ENCODE assay signal across 1 cellular context in the genomic region with DNA sequence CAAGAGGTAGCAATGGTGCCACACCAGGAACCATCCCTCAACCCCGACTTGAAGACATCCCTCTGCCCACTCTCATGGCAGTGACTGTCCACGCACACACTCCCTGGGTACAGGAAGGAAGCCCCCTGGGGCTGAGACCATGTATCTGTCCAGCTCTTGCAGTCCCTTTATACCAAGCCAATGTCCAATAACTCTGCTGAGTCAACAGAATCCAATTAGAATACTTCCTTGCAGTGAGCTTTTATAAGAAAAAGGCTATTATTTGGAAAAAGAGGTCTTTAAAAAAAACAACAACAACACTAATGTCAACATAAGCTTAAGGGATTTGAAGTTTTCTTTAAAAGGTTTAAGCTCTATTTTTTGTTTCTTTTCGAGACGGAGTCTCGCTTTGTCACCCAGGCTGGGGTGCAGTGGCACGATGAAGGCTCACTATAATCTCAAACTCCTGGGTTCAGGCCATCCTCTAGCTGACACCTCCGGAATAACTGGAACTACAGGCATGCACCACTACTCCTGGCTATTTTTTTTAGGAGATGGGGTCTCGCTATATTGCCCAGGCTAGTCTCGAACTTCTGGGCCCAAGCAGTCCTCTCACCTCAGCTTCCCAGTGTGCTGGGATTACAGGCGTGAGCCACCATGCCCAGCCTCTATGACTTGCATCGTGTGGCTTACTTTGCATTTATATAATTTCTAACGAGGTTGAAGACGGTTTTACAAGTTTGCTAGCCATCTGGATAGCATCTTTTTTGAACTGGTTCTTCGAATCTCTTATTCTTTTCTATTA.
TF ChIP-seq lines count a peak whose summit lies in the region.

No MANE protein-coding gene starts in this region.

TF ChIP-seq in HepG2, 621 proteins besides CTCF, POLR2A, EP300 and RAD21:
- TF ChIP-seq ZBTB21 (CRISPR knock-in tag; IDR thresholded peaks at IDR 0.05) (no peak), ZNF333 (CRISPR knock-in tag; IDR thresholded peaks at IDR 0.05; ENCODE audit: borderline replicate concordance) (no peak), POLR2AphosphoS5 (IDR thresholded peaks at IDR 0.05; ENCODE audit: low read depth, low read length) (peak; percentile 17; the same call in 1 of the 2 replicates), NR2F6 (IDR thresholded peaks at IDR 0.05) (no peak), NR2F6 (CRISPR knock-in tag; IDR thresholded peaks at IDR 0.05) (no peak), MAFG (CRISPR knock-in tag; IDR thresholded peaks at IDR 0.05) (no peak), KMT2B (CRISPR knock-in tag; IDR thresholded peaks at IDR 0.05) (no peak), ELF1 (CRISPR knock-in tag; IDR thresholded peaks at IDR 0.05) (no peak), MTF2 (CRISPR knock-in tag; IDR thresholded peaks at IDR 0.05; ENCODE audit: borderline replicate concordance) (no peak), CEBPG (CRISPR knock-in tag; IDR thresholded peaks at IDR 0.05) (no peak), ZNF121 (CRISPR knock-in tag; IDR thresholded peaks at IDR 0.05) (peak; percentile 41; the same call in 1 of the 2 replicates), HES4 (CRISPR knock-in tag; IDR thresholded peaks at IDR 0.05; ENCODE audit: borderline replicate concordance) (no peak), ZNF263 (CRISPR knock-in tag; IDR thresholded peaks at IDR 0.05) (no peak), XBP1 (CRISPR knock-in tag; IDR thresholded peaks at IDR 0.05) (no peak), ZNF30 (CRISPR knock-in tag; IDR thresholded peaks at IDR 0.05) (no peak), TAF15 (IDR thresholded peaks at IDR 0.05; ENCODE audit: low read depth, low read length, poor library complexity, severe bottlenecking) (no peak), SIX4 (CRISPR knock-in tag; IDR thresholded peaks at IDR 0.05) (no peak), HNRNPLL (IDR thresholded peaks at IDR 0.05; ENCODE audit: low read depth, low read length, poor library complexity, severe bottlenecking) (no peak), HIVEP1 (CRISPR knock-in tag; IDR thresholded peaks at IDR 0.05) (no peak), MAFF (IDR thresholded peaks at IDR 0.05; ENCODE audit: low read depth, low read length) (peak; percentile 73), AGO1 (IDR thresholded peaks at IDR 0.05; ENCODE audit: low read depth, low read length, poor library complexity, severe bottlenecking) (no peak), MAFK (conservative IDR thresholded peaks at IDR 0.05 in 1 of 2, IDR thresholded peaks at IDR 0.05 in 1 of 2; ENCODE audit: low read length in 2 of 2) (peak; percentile 75 to 86), ZNF331 (CRISPR knock-in tag; IDR thresholded peaks at IDR 0.05) (no peak), HDAC2 (CRISPR knock-in tag; IDR thresholded peaks at IDR 0.05) (no peak), HDAC1 (CRISPR knock-in tag; IDR thresholded peaks at IDR 0.05) (no peak), ZNF3 (CRISPR knock-in tag; IDR thresholded peaks at IDR 0.05) (no peak), RFX1 (IDR thresholded peaks at IDR 0.05) (no peak)
- TF ChIP-seq, protein P1, sequence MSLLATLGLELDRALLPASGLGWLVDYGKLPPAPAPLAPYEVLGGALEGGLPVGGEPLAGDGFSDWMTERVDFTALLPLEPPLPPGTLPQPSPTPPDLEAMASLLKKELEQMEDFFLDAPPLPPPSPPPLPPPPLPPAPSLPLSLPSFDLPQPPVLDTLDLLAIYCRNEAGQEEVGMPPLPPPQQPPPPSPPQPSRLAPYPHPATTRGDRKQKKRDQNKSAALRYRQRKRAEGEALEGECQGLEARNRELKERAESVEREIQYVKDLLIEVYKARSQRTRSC (CRISPR knock-in tag; IDR thresholded peaks at IDR 0.05; ENCODE audit: low read depth) = no peak
- TF ChIP-seq, protein P2, sequence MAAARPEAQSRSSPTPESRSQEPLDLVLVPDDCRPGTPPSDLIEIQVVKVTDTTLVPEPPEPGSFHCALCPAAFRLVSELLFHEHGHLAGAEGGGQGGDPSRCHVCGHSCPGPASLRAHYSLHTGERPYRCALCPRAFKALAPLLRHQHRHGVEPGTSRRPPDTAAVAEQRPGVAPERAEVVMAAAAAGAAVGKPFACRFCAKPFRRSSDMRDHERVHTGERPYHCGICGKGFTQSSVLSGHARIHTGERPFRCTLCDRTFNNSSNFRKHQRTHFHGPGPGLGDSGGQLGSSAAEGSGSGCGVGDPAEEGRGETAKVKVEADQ (CRISPR knock-in tag; IDR thresholded peaks at IDR 0.05; ENCODE audit: borderline replicate concordance) = no peak
- TF ChIP-seq, protein P3, sequence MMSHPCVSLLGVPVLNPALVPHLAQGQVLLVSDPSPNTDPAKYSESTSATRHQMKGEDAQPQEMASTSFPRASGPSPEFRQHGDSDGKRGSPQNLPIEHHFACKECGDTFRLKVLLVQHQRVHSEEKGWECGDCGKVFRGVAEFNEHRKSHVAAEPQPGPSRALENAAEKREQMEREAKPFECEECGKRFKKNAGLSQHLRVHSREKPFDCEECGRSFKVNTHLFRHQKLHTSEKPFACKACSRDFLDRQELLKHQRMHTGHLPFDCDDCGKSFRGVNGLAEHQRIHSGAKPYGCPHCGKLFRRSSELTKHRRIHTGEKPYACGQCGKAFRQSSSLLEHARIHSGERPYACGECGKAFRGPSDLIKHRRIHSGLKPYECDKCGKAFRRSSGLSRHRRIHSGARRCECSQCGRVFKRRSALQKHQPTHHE (CRISPR knock-in tag; IDR thresholded peaks at IDR 0.05; ENCODE audit: borderline replicate concordance) = no peak
- TF ChIP-seq, protein P4, sequence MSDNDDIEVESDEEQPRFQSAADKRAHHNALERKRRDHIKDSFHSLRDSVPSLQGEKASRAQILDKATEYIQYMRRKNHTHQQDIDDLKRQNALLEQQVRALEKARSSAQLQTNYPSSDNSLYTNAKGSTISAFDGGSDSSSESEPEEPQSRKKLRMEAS (IDR thresholded peaks at IDR 0.05) = no peak
- TF ChIP-seq, protein P5, sequence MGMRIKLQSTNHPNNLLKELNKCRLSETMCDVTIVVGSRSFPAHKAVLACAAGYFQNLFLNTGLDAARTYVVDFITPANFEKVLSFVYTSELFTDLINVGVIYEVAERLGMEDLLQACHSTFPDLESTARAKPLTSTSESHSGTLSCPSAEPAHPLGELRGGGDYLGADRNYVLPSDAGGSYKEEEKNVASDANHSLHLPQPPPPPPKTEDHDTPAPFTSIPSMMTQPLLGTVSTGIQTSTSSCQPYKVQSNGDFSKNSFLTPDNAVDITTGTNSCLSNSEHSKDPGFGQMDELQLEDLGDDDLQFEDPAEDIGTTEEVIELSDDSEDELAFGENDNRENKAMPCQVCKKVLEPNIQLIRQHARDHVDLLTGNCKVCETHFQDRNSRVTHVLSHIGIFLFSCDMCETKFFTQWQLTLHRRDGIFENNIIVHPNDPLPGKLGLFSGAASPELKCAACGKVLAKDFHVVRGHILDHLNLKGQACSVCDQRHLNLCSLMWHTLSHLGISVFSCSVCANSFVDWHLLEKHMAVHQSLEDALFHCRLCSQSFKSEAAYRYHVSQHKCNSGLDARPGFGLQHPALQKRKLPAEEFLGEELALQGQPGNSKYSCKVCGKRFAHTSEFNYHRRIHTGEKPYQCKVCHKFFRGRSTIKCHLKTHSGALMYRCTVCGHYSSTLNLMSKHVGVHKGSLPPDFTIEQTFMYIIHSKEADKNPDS (CRISPR knock-in tag; IDR thresholded peaks at IDR 0.05) = no peak
- TF ChIP-seq, protein P6, sequence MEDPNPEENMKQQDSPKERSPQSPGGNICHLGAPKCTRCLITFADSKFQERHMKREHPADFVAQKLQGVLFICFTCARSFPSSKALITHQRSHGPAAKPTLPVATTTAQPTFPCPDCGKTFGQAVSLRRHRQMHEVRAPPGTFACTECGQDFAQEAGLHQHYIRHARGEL (CRISPR knock-in tag; IDR thresholded peaks at IDR 0.05) = no peak
